In the genomic region with DNA sequence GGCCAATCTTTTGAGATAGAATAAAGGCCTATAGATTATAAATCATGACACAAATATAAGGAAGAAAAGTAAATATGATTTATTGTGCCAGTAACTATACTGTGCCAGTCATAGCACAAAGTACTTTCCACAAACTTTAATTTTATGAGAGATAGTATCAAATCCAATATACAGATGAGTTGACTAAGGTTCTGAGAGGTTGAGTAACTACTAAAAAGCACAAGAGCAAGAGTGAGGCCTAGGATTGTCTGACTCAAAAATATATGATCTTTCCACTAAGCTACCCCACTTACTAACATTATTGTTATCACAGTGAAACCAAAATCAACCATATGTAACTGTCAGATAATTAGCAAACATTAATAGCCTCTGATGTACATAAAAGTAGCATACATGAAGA, we compare ENCODE assay signal across 16 cellular contexts.
DNase-seq lines count a peak whose midpoint lies in the region; ATAC-seq and TF ChIP-seq lines count a peak whose summit lies in the region.
"Had no signal": no experiment of that assay in that cellular context is flagged by ENCODE, and none has a peak within 500 bp of the region (broad histone marks: within the 10 kb centered on the region; RNA-seq: fewer than 3 reads in every experiment).

No MANE protein-coding gene starts in this region.

- no peaks in the 10 kb centered on the region for H3K36me3 ChIP-seq in WERI-Rb-1

- no peak overlapping the region for H3K27ac ChIP-seq in WERI-Rb-1

- ATAC-seq in activated T-cell treated with anti-CD3 and anti-CD28 coated beads, Interleukin-2, amount 50 U/mL, for 4 hours = peak; percentile 83 to 88
- ATAC-seq in HG03354 (IDR thresholded peaks at IDR 0.05; ENCODE audit: poor library complexity, severe bottlenecking, unreplicated experiment) = peak; percentile 23
- peak; percentile 74 for ATAC-seq in stimulated activated naive CD8-positive, alpha-beta T cell treated with anti-CD3 and anti-CD28 coated beads, Interleukin-15, Interleukin-2, amounts not matched to agents 100 U/mL and 50 U/mL, for 24 hours
- ATAC-seq: HepG2 had no signal

- no peaks in the 10 kb centered on the region for H3K27me3 Mint-ChIP-seq in activated T-cell treated with anti-CD3 and anti-CD28 coated beads, Interleukin-2, amount 50 U/mL, for 4 hours (ENCODE audit: low read depth)
- H3K27me3 Mint-ChIP-seq in activated T-helper 2 cell treated with anti-CD3 and anti-CD28 coated beads, Interferon-gamma antibody, Interleukin-2, Interleukin-4, amounts not matched to agents 10 μg/mL and 5 μg/mL and 100 μg/mL, durations not matched to agents 14 hours and 24 hours and 36 hours (ENCODE audit: low read depth) = peaks cover 8% of the 10 kb centered on the region

- no peaks in the 10 kb centered on the region for H3K9me3 Mint-ChIP-seq in activated T-cell treated with anti-CD3 and anti-CD28 coated beads, Interleukin-2, amount 50 U/mL, for 4 hours
- no peaks in the 10 kb centered on the region for H3K9me3 Mint-ChIP-seq in activated T-helper 2 cell treated with anti-CD3 and anti-CD28 coated beads, Interferon-gamma antibody, Interleukin-2, Interleukin-4, amounts not matched to agents 10 μg/mL and 5 μg/mL and 100 μg/mL, durations not matched to agents 14 hours and 24 hours and 36 hours
- H3K9me3 Mint-ChIP-seq: CD14-positive monocyte, mesothelial cell of epicardium had no signal

- peak overlapping the region; percentile 74 for H3K27ac Mint-ChIP-seq in activated T-helper 2 cell treated with anti-CD3 and anti-CD28 coated beads, Interferon-gamma antibody, Interleukin-2, Interleukin-4, amounts not matched to agents 10 μg/mL and 5 μg/mL and 100 μg/mL, durations not matched to agents 14 hours and 24 hours and 36 hours
- H3K27ac Mint-ChIP-seq: mesothelial cell of epicardium had no signal

- no peaks in the 10 kb centered on the region for H3K9me3 ChIP-seq in WERI-Rb-1 (ENCODE audit: severe bottlenecking)

- DNase-seq in activated T-cell treated with anti-CD3 and anti-CD28 coated beads, Interleukin-2, amount 50 U/mL, for 4 hours = no peak
- DNase-seq in activated T-cell treated with anti-CD3 and anti-CD28 coated beads, Interleukin-2, amount 50 U/mL, for 48 hours = no peak
- DNase-seq in activated T-helper 2 cell treated with anti-CD3 and anti-CD28 coated beads, Interferon-gamma antibody, Interleukin-2, Interleukin-4, amounts not matched to agents 10 μg/mL and 5 μg/mL and 100 μg/mL, durations not matched to agents 14 hours and 24 hours and 36 hours (ENCODE audit: low spot score) = no peak
- DNase-seq in stimulated activated naive CD8-positive, alpha-beta T cell treated with anti-CD3 and anti-CD28 coated beads, Interleukin-15, Interleukin-2, amounts not matched to agents 100 U/mL and 50 U/mL, for 24 hours = no peak
- no peak for DNase-seq in stimulated activated naive CD4-positive, alpha-beta T cell treated with Interleukin-2 at 50 U/mL for 16 hours (lab: John Stamatoyannopoulos, UW)
- no peak for DNase-seq in superior temporal gyrus (ENCODE audit: extremely low spot score)
- no peak for DNase-seq in WERI-Rb-1
- DNase-seq: activated CD4-positive, alpha-beta T cell treated with anti-CD3 and anti-CD28 coated beads for 4 hours; NCI-H1694 treated with DMSO at 0.1 percent for 48 hours; NCI-H446 treated with DMSO at 0.1 percent for 48 hours; SIG-M5; stimulated activated CD4-positive, alpha-beta T cell treated with anti-CD3 and anti-CD28 coated beads, Interleukin-15, amount 100 ng/mL, for 24 hours had no signal

- peaks cover 40% of the 10 kb centered on the region for H3K4me1 Mint-ChIP-seq in activated T-cell treated with anti-CD3 and anti-CD28 coated beads, Interleukin-2, amount 50 U/mL, for 4 hours (ENCODE audit: low read depth)
- H3K4me1 Mint-ChIP-seq in activated T-helper 2 cell treated with anti-CD3 and anti-CD28 coated beads, Interferon-gamma antibody, Interleukin-2, Interleukin-4, amounts not matched to agents 10 μg/mL and 5 μg/mL and 100 μg/mL, durations not matched to agents 14 hours and 24 hours and 36 hours (ENCODE audit: low read depth) = peaks cover 42% of the 10 kb centered on the region
- H3K4me1 Mint-ChIP-seq: mesothelial cell of epicardium had no signal

- no peak for TF ChIP-seq CTCF in WERI-Rb-1 (IDR thresholded peaks at IDR 0.05; ENCODE audit: low read depth, low read length)

- peaks cover 44% of the 10 kb centered on the region for H3K36me3 Mint-ChIP-seq in activated T-cell treated with anti-CD3 and anti-CD28 coated beads, Interleukin-2, amount 50 U/mL, for 4 hours (ENCODE audit: insufficient read depth)
- peaks cover 15% of the 10 kb centered on the region for H3K36me3 Mint-ChIP-seq in activated T-helper 2 cell treated with anti-CD3 and anti-CD28 coated beads, Interferon-gamma antibody, Interleukin-2, Interleukin-4, amounts not matched to agents 10 μg/mL and 5 μg/mL and 100 μg/mL, durations not matched to agents 14 hours and 24 hours and 36 hours (ENCODE audit: low read depth)
- H3K36me3 Mint-ChIP-seq: mesothelial cell of epicardium had no signal

- H3K27me3 ChIP-seq in WERI-Rb-1 (ENCODE audit: insufficient read depth, low read depth, severe bottlenecking) = no peaks in the 10 kb centered on the region

- intact Hi-C loops in activated T-helper 2 cell treated with anti-CD3 and anti-CD28 coated beads, Interferon-gamma antibody, Interleukin-2, Interleukin-4, amounts not matched to agents 10 μg/mL and 5 μg/mL and 100 μg/mL, durations not matched to agents 14 hours and 24 hours and 36 hours (cut with micrococcal nuclease) = loop anchor here (1.0 to 5.0 kb wide), 5 partner anchors 35 to 204 kb away; no protein-coding TSS in a partner anchor

- no peak overlapping the region for H3K4me3 ChIP-seq in WERI-Rb-1 (ENCODE audit: low read depth, low read length)

- H3K4me3 Mint-ChIP-seq in activated T-cell treated with anti-CD3 and anti-CD28 coated beads, Interleukin-2, amount 50 U/mL, for 4 hours = no peak overlapping the region
- no peak overlapping the region for H3K4me3 Mint-ChIP-seq in activated T-helper 2 cell treated with anti-CD3 and anti-CD28 coated beads, Interferon-gamma antibody, Interleukin-2, Interleukin-4, amounts not matched to agents 10 μg/mL and 5 μg/mL and 100 μg/mL, durations not matched to agents 14 hours and 24 hours and 36 hours (ENCODE audit: low read depth)
- H3K4me3 Mint-ChIP-seq: CD14-positive monocyte, mesothelial cell of epicardium had no signal

Comparison
In these comparisons a context has a peak if more than half of its experiments do, and no peak if none do; other contexts are left out.
1. ATAC-seq: peak in every context shown above with its lines; median percentile 86 in activated T-cell treated with anti-CD3 and anti-CD28 coated beads, Interleukin-2, amount 50 U/mL, for 4 hours; 74 in stimulated activated naive CD8-positive, alpha-beta T cell treated with anti-CD3 and anti-CD28 coated beads, Interleukin-15, Interleukin-2, amounts not matched to agents 100 U/mL and 50 U/mL, for 24 hours; 23 in HG03354.